ENCODE assay signal across 26 cellular contexts in the genomic region with DNA sequence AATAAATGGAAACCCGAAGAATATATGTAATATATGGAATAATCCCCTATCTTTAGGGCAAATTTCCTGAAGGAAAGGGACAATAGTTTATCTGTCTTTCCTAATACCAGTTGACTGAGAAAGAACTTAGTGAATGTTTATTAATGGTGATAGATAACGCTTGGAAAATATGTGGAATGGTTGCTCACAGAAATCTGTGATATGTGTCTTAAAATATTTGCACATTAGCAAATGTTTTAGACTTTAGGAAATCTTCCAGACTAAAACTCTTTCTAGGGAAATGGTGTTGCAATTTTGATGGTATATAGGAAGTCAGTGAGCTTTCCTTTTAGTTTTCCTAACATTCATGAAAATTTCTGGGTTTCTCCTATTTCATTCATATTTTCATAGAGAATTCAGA.
"Had no signal": no experiment of that assay in that cellular context is flagged by ENCODE, and none has a peak within 500 bp of the region (broad histone marks: within the 10 kb centered on the region; RNA-seq: fewer than 3 reads in every experiment).

No MANE protein-coding gene starts in this region.

- H3K4me3 ChIP-seq: lung, neural progenitor cell, psoas muscle, right lobe of liver, stomach, testis, thyroid gland, transverse colon, upper lobe of left lung, vagina had no signal

- H3K27me3 ChIP-seq: neural progenitor cell, neutrophil, right lobe of liver, stomach, testis, thyroid gland, transverse colon, upper lobe of left lung, vagina had no signal

- H3K9me3 ChIP-seq: neutrophil, psoas muscle, right lobe of liver, stomach, testis, thyroid gland, transverse colon, upper lobe of left lung, vagina had no signal

- H3K4me1 ChIP-seq: neural progenitor cell, parathyroid adenoma, psoas muscle, right lobe of liver, testis, thyroid gland, vagina had no signal

- H3K9ac ChIP-seq: neural progenitor cell, parathyroid adenoma had no signal

- ATAC-seq: left lobe of liver; natural killer cell; psoas muscle; right lobe of liver; stimulated activated naive B cell treated with anti-CD40 and anti-IgM and Interleukin-4, amounts not matched to agents 10 μg/mL and 1 μg/mL and 100 μg/mL, for 72 hours; stimulated activated naive CD8-positive, alpha-beta T cell treated with anti-CD3 and anti-CD28 coated beads, Interleukin-15, Interleukin-2, amounts not matched to agents 100 U/mL and 50 U/mL, for 24 hours had no signal

- H3K36me3 ChIP-seq: neural progenitor cell, neutrophil, right lobe of liver, stomach, thyroid gland, transverse colon, upper lobe of left lung, vagina had no signal

- H3K4me2 ChIP-seq: neural progenitor cell had no signal

- H3K27ac ChIP-seq: neural progenitor cell, neutrophil, parathyroid adenoma, psoas muscle, right lobe of liver, thyroid gland, transverse colon, upper lobe of left lung, vagina had no signal

- DNase-seq: hippocampal formation; kidney glomerular epithelial cell; left cardiac atrium; naive B cell; natural killer cell; nephron progenitor cell; occipital lobe; psoas muscle; right lobe of liver; stimulated activated CD4-positive, alpha-beta T cell treated with anti-CD3 and anti-CD28 coated beads, Interleukin-12 subunit alpha, Interleukin-12 subunit beta, amount 100 ng/mL, for 4 hours; stimulated activated CD4-positive, alpha-beta T cell treated with anti-CD3 and anti-CD28 coated beads, Interleukin-15, amount 100 ng/mL, for 24 hours; stimulated activated CD4-positive, alpha-beta T cell treated with anti-CD3 and anti-CD28 coated beads, Interleukin-2, amount 100 ng/mL, for 24 hours; stimulated activated CD4-positive, alpha-beta T cell treated with anti-CD3 and anti-CD28 coated beads, Interleukin-4, amount 100 ng/mL, for 1 hour; stimulated activated naive B cell treated with anti-CD40 and anti-IgM and Interleukin-4, amounts not matched to agents 10 μg/mL and 1 μg/mL and 100 μg/mL, for 72 hours; stimulated activated naive CD8-positive, alpha-beta T cell treated with anti-CD3 and anti-CD28 coated beads, Interleukin-15, Interleukin-2, amounts not matched to agents 100 U/mL and 50 U/mL, for 24 hours; stomach; testis; thyroid gland; transverse colon; upper lobe of left lung had no signal

- H2AFZ ChIP-seq: neural progenitor cell, parathyroid adenoma had no signal

- H3K79me2 ChIP-seq: parathyroid adenoma had no signal
